ENCODE assay signal across 1 cellular context in the genomic region with DNA sequence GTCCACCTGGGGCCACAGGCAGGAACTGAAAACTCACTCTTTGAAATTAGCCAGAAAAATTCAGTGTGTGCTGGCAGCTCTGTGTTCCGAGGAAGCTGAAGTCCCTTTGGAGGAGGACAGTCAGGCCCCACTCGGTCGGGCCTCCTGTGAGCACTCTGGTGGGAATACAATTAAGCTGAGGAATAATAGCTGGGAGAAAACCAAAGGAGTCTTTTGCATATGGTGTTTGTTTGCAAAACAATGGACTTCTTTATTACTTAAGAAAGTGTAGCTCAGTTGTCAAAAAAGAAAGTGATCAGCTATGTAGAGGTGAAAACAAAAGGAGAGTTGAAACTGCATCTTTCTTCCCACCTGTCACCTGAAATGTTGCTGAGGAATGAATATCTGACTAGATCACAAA.
TF ChIP-seq lines count a peak whose summit lies in the region.

No MANE protein-coding gene starts in this region.

TF ChIP-seq in HCT116, 20 proteins besides CTCF, POLR2A, EP300 and RAD21 (continued from another document):
- TF ChIP-seq, protein P1, sequence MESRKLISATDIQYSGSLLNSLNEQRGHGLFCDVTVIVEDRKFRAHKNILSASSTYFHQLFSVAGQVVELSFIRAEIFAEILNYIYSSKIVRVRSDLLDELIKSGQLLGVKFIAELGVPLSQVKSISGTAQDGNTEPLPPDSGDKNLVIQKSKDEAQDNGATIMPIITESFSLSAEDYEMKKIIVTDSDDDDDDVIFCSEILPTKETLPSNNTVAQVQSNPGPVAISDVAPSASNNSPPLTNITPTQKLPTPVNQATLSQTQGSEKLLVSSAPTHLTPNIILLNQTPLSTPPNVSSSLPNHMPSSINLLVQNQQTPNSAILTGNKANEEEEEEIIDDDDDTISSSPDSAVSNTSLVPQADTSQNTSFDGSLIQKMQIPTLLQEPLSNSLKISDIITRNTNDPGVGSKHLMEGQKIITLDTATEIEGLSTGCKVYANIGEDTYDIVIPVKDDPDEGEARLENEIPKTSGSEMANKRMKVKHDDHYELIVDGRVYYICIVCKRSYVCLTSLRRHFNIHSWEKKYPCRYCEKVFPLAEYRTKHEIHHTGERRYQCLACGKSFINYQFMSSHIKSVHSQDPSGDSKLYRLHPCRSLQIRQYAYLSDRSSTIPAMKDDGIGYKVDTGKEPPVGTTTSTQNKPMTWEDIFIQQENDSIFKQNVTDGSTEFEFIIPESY (IDR thresholded peaks at IDR 0.05; ENCODE audit: extremely low read depth, insufficient replicate concordance, low read length): no peak
- TF ChIP-seq YY1 (IDR thresholded peaks at IDR 0.05; ENCODE audit: extremely low read depth, insufficient replicate concordance, low read depth, low read length) (no peak), SIN3A (IDR thresholded peaks at IDR 0.05; ENCODE audit: low read depth) (no peak), FOSL1 (IDR thresholded peaks at IDR 0.05; ENCODE audit: low read depth) (no peak), CBX3 (IDR thresholded peaks at IDR 0.05; ENCODE audit: low read depth) (no peak), EZH2phosphoT487 (IDR thresholded peaks at IDR 0.05; ENCODE audit: borderline replicate concordance) (no peak), EZH2 (IDR thresholded peaks at IDR 0.05) (no peak), EGR1 (IDR thresholded peaks at IDR 0.05; ENCODE audit: low read depth) (no peak), CEBPB (IDR thresholded peaks at IDR 0.05; ENCODE audit: low read depth) (no peak), ZFX (IDR thresholded peaks at IDR 0.05) (no peak), ZNF274 (IDR thresholded peaks at IDR 0.05; ENCODE audit: low read depth, low read length) (no peak), POLR2AphosphoS5 (IDR thresholded peaks at IDR 0.05; ENCODE audit: low read depth, low read length) (no peak)
- TF ChIP-seq, protein P2, sequence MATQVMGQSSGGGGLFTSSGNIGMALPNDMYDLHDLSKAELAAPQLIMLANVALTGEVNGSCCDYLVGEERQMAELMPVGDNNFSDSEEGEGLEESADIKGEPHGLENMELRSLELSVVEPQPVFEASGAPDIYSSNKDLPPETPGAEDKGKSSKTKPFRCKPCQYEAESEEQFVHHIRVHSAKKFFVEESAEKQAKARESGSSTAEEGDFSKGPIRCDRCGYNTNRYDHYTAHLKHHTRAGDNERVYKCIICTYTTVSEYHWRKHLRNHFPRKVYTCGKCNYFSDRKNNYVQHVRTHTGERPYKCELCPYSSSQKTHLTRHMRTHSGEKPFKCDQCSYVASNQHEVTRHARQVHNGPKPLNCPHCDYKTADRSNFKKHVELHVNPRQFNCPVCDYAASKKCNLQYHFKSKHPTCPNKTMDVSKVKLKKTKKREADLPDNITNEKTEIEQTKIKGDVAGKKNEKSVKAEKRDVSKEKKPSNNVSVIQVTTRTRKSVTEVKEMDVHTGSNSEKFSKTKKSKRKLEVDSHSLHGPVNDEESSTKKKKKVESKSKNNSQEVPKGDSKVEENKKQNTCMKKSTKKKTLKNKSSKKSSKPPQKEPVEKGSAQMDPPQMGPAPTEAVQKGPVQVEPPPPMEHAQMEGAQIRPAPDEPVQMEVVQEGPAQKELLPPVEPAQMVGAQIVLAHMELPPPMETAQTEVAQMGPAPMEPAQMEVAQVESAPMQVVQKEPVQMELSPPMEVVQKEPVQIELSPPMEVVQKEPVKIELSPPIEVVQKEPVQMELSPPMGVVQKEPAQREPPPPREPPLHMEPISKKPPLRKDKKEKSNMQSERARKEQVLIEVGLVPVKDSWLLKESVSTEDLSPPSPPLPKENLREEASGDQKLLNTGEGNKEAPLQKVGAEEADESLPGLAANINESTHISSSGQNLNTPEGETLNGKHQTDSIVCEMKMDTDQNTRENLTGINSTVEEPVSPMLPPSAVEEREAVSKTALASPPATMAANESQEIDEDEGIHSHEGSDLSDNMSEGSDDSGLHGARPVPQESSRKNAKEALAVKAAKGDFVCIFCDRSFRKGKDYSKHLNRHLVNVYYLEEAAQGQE (IDR thresholded peaks at IDR 0.05; ENCODE audit: low read depth): no peak
